ENCODE assay signal across 8 cellular contexts in the genomic region with DNA sequence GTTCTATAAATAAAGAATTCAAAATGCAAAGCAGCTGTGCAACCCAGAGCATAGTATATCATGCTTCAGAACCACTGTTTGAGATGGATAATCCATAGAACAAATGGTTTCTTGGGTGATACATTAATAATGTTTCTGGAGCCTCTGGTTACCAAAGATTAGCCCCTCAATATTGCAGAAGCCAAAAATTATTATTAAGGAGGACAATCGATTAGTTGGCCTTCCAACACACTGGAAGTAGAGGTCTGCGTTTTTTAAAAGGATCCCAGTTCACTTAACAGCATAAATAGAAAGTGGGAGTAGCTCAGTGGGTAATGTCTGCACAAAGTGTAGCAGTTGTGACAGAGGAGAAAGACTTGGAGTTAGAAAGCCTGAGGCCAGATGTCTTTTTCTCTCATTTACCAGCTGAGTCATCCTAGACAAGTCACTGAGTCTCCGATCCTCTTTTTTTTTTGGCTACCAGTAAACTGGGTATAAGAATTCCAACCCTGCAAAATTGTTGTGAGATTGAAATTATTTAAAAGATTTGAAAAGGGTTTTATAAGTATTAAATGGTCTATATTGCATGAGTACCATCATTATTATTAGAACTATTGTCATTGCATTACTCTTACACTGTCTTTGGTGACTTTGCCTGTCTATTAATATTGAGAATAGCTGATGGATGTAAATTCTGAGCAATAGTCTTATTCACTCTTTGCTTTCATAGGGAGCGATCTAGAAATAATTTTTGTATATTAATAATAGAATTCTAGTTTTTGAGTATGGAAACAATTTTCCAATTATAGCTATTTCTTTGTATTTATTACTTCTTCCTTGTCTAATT.
DNase-seq lines count a peak whose midpoint lies in the region; ATAC-seq and TF ChIP-seq lines count a peak whose summit lies in the region.

No MANE protein-coding gene starts in this region.

- no peak overlapping the region for H3K4me3 ChIP-seq in suprapubic skin

- TF ChIP-seq POLR2A in suprapubic skin (IDR thresholded peaks at IDR 0.05): no peak

- peak overlapping the region; percentile 46 for H3K27ac ChIP-seq in suprapubic skin

- ATAC-seq in GM18520 (IDR thresholded peaks at IDR 0.05; ENCODE audit: unreplicated experiment) (peak; percentile 81), HG02759 (IDR thresholded peaks at IDR 0.05; ENCODE audit: unreplicated experiment) (peak; percentile 89)

- TF ChIP-seq CTCF in suprapubic skin (IDR thresholded peaks at IDR 0.05): no peak

- no peaks in the 10 kb centered on the region for H3K27me3 ChIP-seq in suprapubic skin

- peak; percentile 40 to 44 for DNase-seq in NOMO-1 (lab: John Stamatoyannopoulos, UW; ENCODE audit: unreplicated experiment in 2 of 2)
- peak; percentile 86 for DNase-seq in fibroblast of peridontal ligament (ENCODE audit: extremely low read depth)
- DNase-seq in suprapubic skin (ENCODE audit: low spot score in 2 of 2): no peak
- DNase-seq in C1 segment of cervical spinal cord (lab: John Stamatoyannopoulos, UW): no peak
- DNase-seq in DMS79 (lab: John Stamatoyannopoulos, UW): no peak
- no peak for DNase-seq in inferior parietal cortex (ENCODE audit: extremely low spot score)

- H3K4me1 ChIP-seq in suprapubic skin: peaks cover 42% of the 10 kb centered on the region

- TF ChIP-seq EP300 in suprapubic skin (IDR thresholded peaks at IDR 0.05): no peak

- H3K9me3 ChIP-seq in suprapubic skin: no peaks in the 10 kb centered on the region

- no peaks in the 10 kb centered on the region for H3K36me3 ChIP-seq in suprapubic skin

- WGBS in suprapubic skin: 34% methylated on average over 4 of the region's 4 CpGs

Comparison
In these comparisons a context has a peak if more than half of its experiments do, and no peak if none do; other contexts are left out.
1. DNase-seq: peak in NOMO-1 (2 of 2) and fibroblast of peridontal ligament (single experiment); none in suprapubic skin (0 of 2), C1 segment of cervical spinal cord (0 of 14), DMS79 (single experiment) and inferior parietal cortex (single experiment).